In the genomic region with DNA sequence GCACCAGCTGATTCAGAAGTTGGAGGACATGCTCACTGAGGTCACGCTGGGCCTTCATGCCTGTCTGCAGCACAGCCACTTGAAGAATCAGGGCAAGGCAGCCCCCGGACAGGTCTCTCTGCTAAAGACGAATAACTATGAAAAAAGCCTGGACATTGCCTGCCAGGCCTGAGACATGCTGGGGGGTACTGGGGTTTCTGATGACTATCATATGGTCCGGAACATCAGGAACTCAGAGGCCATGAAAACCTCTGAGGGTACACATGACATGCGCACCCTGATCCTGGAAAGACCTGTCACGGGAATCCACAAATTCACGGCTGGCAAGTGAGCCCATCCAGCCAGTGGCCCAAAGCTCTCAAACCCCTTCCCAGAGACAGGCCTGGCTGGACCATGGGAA, we compare ENCODE assay signal across 17 cellular contexts. TPM values are rescaled to one million over a fixed set of nuclear protein-coding genes. Genes with fewer than 3 reads are reported as not detected.
A peak's percentile ranks its signal among the peaks of the same experiment; 100 is the strongest.
DNase-seq lines count a peak whose midpoint lies in the region; ATAC-seq, FAIRE-seq and TF ChIP-seq lines count a peak whose summit lies in the region.
"Had no signal": no experiment of that assay in that cellular context is flagged by ENCODE, and none has a peak within 500 bp of the region (broad histone marks: within the 10 kb centered on the region; RNA-seq: fewer than 3 reads in every experiment).

No MANE protein-coding gene starts in this region.

- FAIRE-seq in astrocyte (lab: Jason Lieb, UNC), result no peak

- ATAC-seq in stimulated activated effector memory CD8-positive, alpha-beta T cell treated with anti-CD3 and anti-CD28 coated beads, Interleukin-12 subunit alpha, Interleukin-12 subunit beta, amount 100 ng/mL, for 72 hours, result no peak
- no peak for ATAC-seq in HG03460 (IDR thresholded peaks at IDR 0.05; ENCODE audit: unreplicated experiment)

- H3K9me3 ChIP-seq in MM.1S (replicated peaks; ENCODE audit: insufficient read depth, low read length) (no peaks in the 10 kb centered on the region), astrocyte (ENCODE audit: insufficient read depth, low read depth, low read length) (no peaks in the 10 kb centered on the region)

- H3K27me3 ChIP-seq in MM.1S (replicated peaks; ENCODE audit: insufficient read depth, low read length) (0 out of 2 replicates have a peak, but pooled peaks cover 3% of the 10 kb centered on the region), astrocyte (ENCODE audit: insufficient read depth, low read length) (no peaks in the 10 kb centered on the region)

- H3K27ac Mint-ChIP-seq in activated naive CD4-positive, alpha-beta T cell treated with anti-CD3 and anti-CD28 coated beads for 36 hours, result peak overlapping the region; percentile 37
- peak overlapping the region; percentile 79 for H3K27ac Mint-ChIP-seq in astrocyte (ENCODE audit: unreplicated experiment)
- H3K27ac Mint-ChIP-seq in stimulated activated effector memory CD8-positive, alpha-beta T cell treated with anti-CD3 and anti-CD28 coated beads, Interleukin-12 subunit alpha, Interleukin-12 subunit beta, amount 100 ng/mL, for 72 hours, result peak overlapping the region; percentile 33
- H3K27ac Mint-ChIP-seq: CD14-positive monocyte had no signal

- H3K4me1 ChIP-seq in MM.1S (ENCODE audit: low read length), result peaks cover 11% of the 10 kb centered on the region
- H3K4me1 ChIP-seq in astrocyte (ENCODE audit: insufficient read depth, low read length), result no peaks in the 10 kb centered on the region

- no peaks in the 10 kb centered on the region for H3K9me3 Mint-ChIP-seq in activated naive CD4-positive, alpha-beta T cell treated with anti-CD3 and anti-CD28 coated beads for 36 hours
- H3K9me3 Mint-ChIP-seq in astrocyte (ENCODE audit: unreplicated experiment), result peaks cover 3% of the 10 kb centered on the region
- no peaks in the 10 kb centered on the region for H3K9me3 Mint-ChIP-seq in stimulated activated effector memory CD8-positive, alpha-beta T cell treated with anti-CD3 and anti-CD28 coated beads, Interleukin-12 subunit alpha, Interleukin-12 subunit beta, amount 100 ng/mL, for 72 hours
- H3K9me3 Mint-ChIP-seq: CD14-positive monocyte had no signal

- peak overlapping the region; percentile 12; the same call in 1 of the 2 replicates for H3K4me2 ChIP-seq in MM.1S (ENCODE audit: low read depth, low read length)
- H3K4me2 ChIP-seq in astrocyte (ENCODE audit: low read length), result no peak overlapping the region

- peaks cover 3% of the 10 kb centered on the region for H3K27me3 Mint-ChIP-seq in activated naive CD4-positive, alpha-beta T cell treated with anti-CD3 and anti-CD28 coated beads for 36 hours (ENCODE audit: low read depth)
- H3K27me3 Mint-ChIP-seq in astrocyte (ENCODE audit: low read depth, unreplicated experiment), result peaks cover 10% of the 10 kb centered on the region

- H3K9me2 ChIP-seq in MM.1S (replicated peaks; ENCODE audit: insufficient read depth, low read length), result no peaks in the 10 kb centered on the region

- no peak for DNase-seq in activated naive CD4-positive, alpha-beta T cell treated with anti-CD3 and anti-CD28 coated beads for 36 hours
- DNase-seq in activated naive CD4-positive, alpha-beta T cell (lab: John Stamatoyannopoulos, UW), result no peak
- DNase-seq in MM.1S, result no peak
- DNase-seq in astrocyte (ENCODE audit: low read depth), result no peak
- DNase-seq in stimulated activated effector memory CD8-positive, alpha-beta T cell treated with anti-CD3 and anti-CD28 coated beads, Interleukin-12 subunit alpha, Interleukin-12 subunit beta, amount 100 ng/mL, for 72 hours (ENCODE audit: low spot score in 2 of 2), result no peak
- DNase-seq in NCI-H345 (lab: John Stamatoyannopoulos, UW), result no peak
- DNase-seq: DMS 273 treated with DMSO at 0.1 percent for 48 hours, GF-D8, KG1, NCI-H1092, NCI-H510A had no signal

- no peaks in the 10 kb centered on the region for H3K36me3 Mint-ChIP-seq in activated naive CD4-positive, alpha-beta T cell treated with anti-CD3 and anti-CD28 coated beads for 36 hours (ENCODE audit: low read depth)
- H3K36me3 Mint-ChIP-seq in astrocyte (ENCODE audit: low read depth, unreplicated experiment), result no peaks in the 10 kb centered on the region
- no peaks in the 10 kb centered on the region for H3K36me3 Mint-ChIP-seq in stimulated activated effector memory CD8-positive, alpha-beta T cell treated with anti-CD3 and anti-CD28 coated beads, Interleukin-12 subunit alpha, Interleukin-12 subunit beta, amount 100 ng/mL, for 72 hours
- H3K36me3 Mint-ChIP-seq: CD14-positive monocyte had no signal

- H3K27ac ChIP-seq in MM.1S (ENCODE audit: low read length) (no peak overlapping the region), astrocyte (ENCODE audit: low read depth, low read length) (no peak overlapping the region)

- H3K4me3 ChIP-seq in MM.1S (ENCODE audit: low read length) (no peak overlapping the region), astrocyte (ENCODE audit: insufficient read depth, low read depth, low read length) (no peak overlapping the region)

- H3K4me1 Mint-ChIP-seq in activated naive CD4-positive, alpha-beta T cell treated with anti-CD3 and anti-CD28 coated beads for 36 hours (ENCODE audit: low read depth), result peaks cover 16% of the 10 kb centered on the region
- H3K4me1 Mint-ChIP-seq in astrocyte (ENCODE audit: low read depth, unreplicated experiment), result peaks cover 17% of the 10 kb centered on the region
- H3K4me1 Mint-ChIP-seq in stimulated activated effector memory CD8-positive, alpha-beta T cell treated with anti-CD3 and anti-CD28 coated beads, Interleukin-12 subunit alpha, Interleukin-12 subunit beta, amount 100 ng/mL, for 72 hours, result peaks cover 15% of the 10 kb centered on the region
- H3K4me1 Mint-ChIP-seq: CD14-positive monocyte had no signal

- no peaks in the 10 kb centered on the region; the same call in 1 of the 2 replicates for H3F3A ChIP-seq in MM.1S (ENCODE audit: insufficient read depth, low read length)

- H3K4me3 Mint-ChIP-seq in activated naive CD4-positive, alpha-beta T cell treated with anti-CD3 and anti-CD28 coated beads for 36 hours, result no peak overlapping the region
- no peak overlapping the region for H3K4me3 Mint-ChIP-seq in astrocyte (ENCODE audit: unreplicated experiment)
- H3K4me3 Mint-ChIP-seq in stimulated activated effector memory CD8-positive, alpha-beta T cell treated with anti-CD3 and anti-CD28 coated beads, Interleukin-12 subunit alpha, Interleukin-12 subunit beta, amount 100 ng/mL, for 72 hours, result no peak overlapping the region

- CTCF ChIA-PET in activated naive CD4-positive, alpha-beta T cell treated with anti-CD3 and anti-CD28 coated beads for 36 hours (lab: Charles Lee), result interaction anchor here (1.0 to 1.4 kb wide), 2 partner anchors 10 to 42 kb away, joined by 3 read pairs; no protein-coding TSS in a partner anchor

- H3K36me3 ChIP-seq in MM.1S (replicated peaks; ENCODE audit: insufficient read depth, low read length) (no peaks in the 10 kb centered on the region), astrocyte (ENCODE audit: insufficient read depth, low read length) (no peaks in the 10 kb centered on the region)

- intact Hi-C loops in activated naive CD4-positive, alpha-beta T cell treated with anti-CD3 and anti-CD28 coated beads for 36 hours (cut with micrococcal nuclease), result loop anchor here (1.0 to 10.0 kb wide), 10 partner anchors 8 to 1630 kb away; a partner anchor contains a TSS

- H4K20me1 ChIP-seq in MM.1S (ENCODE audit: insufficient read depth, low read length) (no peaks in the 10 kb centered on the region), astrocyte (ENCODE audit: insufficient read depth, low read length) (no peaks in the 10 kb centered on the region)

- H2AFZ ChIP-seq in MM.1S (ENCODE audit: low read length) (no peak overlapping the region), astrocyte (ENCODE audit: low read depth, low read length) (no peak overlapping the region)

- H3K9ac ChIP-seq in MM.1S (ENCODE audit: low read length), result no peak overlapping the region
- H3K9ac ChIP-seq in astrocyte (ENCODE audit: low read length), result no peak overlapping the region

- H3K79me2 ChIP-seq in MM.1S (ENCODE audit: low read length) (no peaks in the 10 kb centered on the region), astrocyte (ENCODE audit: insufficient read depth, low read length) (no peaks in the 10 kb centered on the region)

- TF ChIP-seq CTCF in MM.1S (IDR thresholded peaks at IDR 0.05; ENCODE audit: low read length), result no peak
- TF ChIP-seq CTCF in astrocyte (IDR thresholded peaks at IDR 0.05; ENCODE audit: insufficient read depth, low read depth, low read length), result no peak

RNA-seq across cellular contexts. Expression of a gene that starts 8.8 kb away (rescaled TPM):
- total RNA-seq in activated naive CD4-positive, alpha-beta T cell treated with anti-CD3 and anti-CD28 coated beads for 36 hours, result not detected
- not detected in 2 replicates for total RNA-seq in astrocyte
- total RNA-seq: A673, Daoy, H4, M059J had no signal
